ENCODE assay signal across 8 cellular contexts in the genomic region with DNA sequence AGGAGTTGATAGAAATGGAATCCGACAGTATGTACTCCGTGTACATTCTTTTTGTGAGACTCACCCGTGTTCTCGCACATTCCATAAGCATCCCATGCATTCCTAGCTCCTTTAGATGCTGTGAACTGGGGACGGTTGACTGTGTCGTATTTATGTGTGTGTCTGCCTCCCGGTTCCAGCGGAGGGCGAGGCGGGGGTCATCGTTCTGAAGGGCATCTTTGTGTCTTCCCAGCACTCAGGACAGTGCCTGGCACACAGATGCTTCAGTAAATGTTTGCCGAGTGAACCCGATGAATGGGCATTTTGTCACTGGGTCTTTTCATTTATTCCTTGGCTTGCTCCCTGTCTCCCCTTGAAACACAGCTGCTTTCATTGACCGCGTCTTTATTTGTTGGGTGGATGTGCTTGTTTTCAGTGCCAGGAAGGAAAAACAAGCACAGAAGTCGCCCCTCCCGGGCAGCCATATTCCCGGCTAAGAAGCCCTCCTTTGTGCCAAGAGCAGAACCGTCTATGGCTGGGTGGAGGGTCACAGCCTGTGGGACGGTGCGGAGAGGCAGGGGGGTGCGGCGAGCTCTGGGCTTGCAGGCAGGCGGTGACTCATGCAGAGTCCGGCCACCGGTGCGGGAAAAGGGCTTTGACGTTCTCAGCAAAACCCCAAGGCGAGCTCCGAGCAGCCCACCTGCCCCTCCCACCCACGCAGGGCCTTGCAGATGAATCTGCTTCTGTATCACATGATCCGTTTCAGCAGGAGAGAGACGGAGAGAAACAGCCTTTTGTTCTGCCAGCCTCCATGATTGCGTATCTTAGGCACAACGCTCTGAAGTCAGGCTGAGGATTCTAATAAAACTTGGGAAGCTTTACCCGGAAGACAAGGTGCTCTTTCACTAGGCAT. TPM values are rescaled to one million over a fixed set of nuclear protein-coding genes. Genes with fewer than 3 reads are reported as not detected.
DNase-seq lines count a peak whose midpoint lies in the region; ATAC-seq, FAIRE-seq and TF ChIP-seq lines count a peak whose summit lies in the region.

No MANE protein-coding gene starts in this region.

- DNase-seq in LHCN-M2 (ENCODE audit: low read depth) (peak; percentile 88), MCF 10A (ENCODE audit: unreplicated experiment) (peak; percentile 45), keratinocyte (ENCODE audit: low read depth, low spot score) (no peak), stomach (peak; percentile 46), NCI-H2171 (lab: John Stamatoyannopoulos, UW) (no peak)
- DNase-seq in activated CD4-positive, CD25-positive, alpha-beta regulatory T cell (lab: John Stamatoyannopoulos, UW): no peak
- DNase-seq in activated CD4-positive, alpha-beta T cell treated with anti-CD3 and anti-CD28 coated beads for 48 hours: no peak

- TF ChIP-seq CTCF in MCF 10A (IDR thresholded peaks at IDR 0.05; ENCODE audit: unreplicated experiment) (no peak), keratinocyte (optimal IDR thresholded peaks at IDR 0.05 in 1 of 3, IDR thresholded peaks at IDR 0.05 in 1 of 3, conservative IDR thresholded peaks at IDR 0.05 in 1 of 3; ENCODE audit: extremely low read depth in 1 of 3, insufficient read depth in 2 of 3, low read length in 3 of 3) (no peak), stomach (IDR thresholded peaks at IDR 0.05) (no peak)

- POLR2A ChIA-PET in MCF 10A (lab: Yijun Ruan, JAX): interaction anchor here (1.8 to 3.8 kb wide), 2 partner anchors 12 to 39 kb away, joined by 10 to 15 read pairs; a partner anchor contains a TSS

- peak overlapping the region; percentile 59 for H3K4me2 ChIP-seq in keratinocyte (ENCODE audit: control insufficient read depth, extremely low read depth, insufficient read depth, low read depth, low read length)

- no peak for TF ChIP-seq EP300 in stomach (IDR thresholded peaks at IDR 0.05)

- H2AFZ ChIP-seq in keratinocyte (ENCODE audit: control insufficient read depth, low read length): no peak overlapping the region

- H3K4me1 Mint-ChIP-seq in MCF 10A (ENCODE audit: insufficient read depth, unreplicated experiment): peaks cover 25% of the 10 kb centered on the region

- H3K27ac Mint-ChIP-seq in MCF 10A (ENCODE audit: low read depth, unreplicated experiment): peak overlapping the region; percentile 23

- peaks cover 7% of the 10 kb centered on the region for H3K9me3 Mint-ChIP-seq in MCF 10A (ENCODE audit: unreplicated experiment)

- peak overlapping the region; percentile 33 for H3K4me3 Mint-ChIP-seq in MCF 10A (ENCODE audit: unreplicated experiment)

- TF ChIP-seq POLR2A in stomach (IDR thresholded peaks at IDR 0.05): no peak

- H3K27me3 Mint-ChIP-seq in MCF 10A (ENCODE audit: insufficient read depth, unreplicated experiment): no peaks in the 10 kb centered on the region

- 32 to 34% (median 32%) methylated on average over 31 to 36 of the region's 36 CpGs for WGBS in stomach, 5 donors

- dilution Hi-C loops in keratinocyte (cut with MboI; ENCODE audit: extremely low pct_ligation_motif_present, low sequenced_read_pairs): no loop called here

- CTCF ChIA-PET in MCF 10A (lab: Yijun Ruan, JAX): interaction anchor here (0.6 kb wide), 4 partner anchors 73 to 1475 kb away, joined by 3 to 5 read pairs (median 3); no protein-coding TSS in a partner anchor

- ATAC-seq in GM18519 (IDR thresholded peaks at IDR 0.05; ENCODE audit: low FRiP score, unreplicated experiment): no peak

- BruUV-seq in MCF 10A (replicated peaks; lab: Mats Ljungman, UMichigan): no TSS peak

- no peaks in the 10 kb centered on the region for H3K36me3 Mint-ChIP-seq in MCF 10A (ENCODE audit: insufficient read depth, unreplicated experiment)

- no peak overlapping the region for H3K27ac ChIP-seq in keratinocyte (ENCODE audit: control insufficient read depth, insufficient read depth, low read length)
- peak overlapping the region in 2 of 5 donors; percentile 32 to 60 for H3K27ac ChIP-seq in stomach

- H3K27me3 ChIP-seq in keratinocyte (ENCODE audit: control insufficient read depth, extremely low read depth, insufficient read depth, low read length): peaks cover 8% of the 10 kb centered on the region
- H3K27me3 ChIP-seq in stomach: peaks cover 0 to 18% (median 0%) of the 10 kb centered on the region in 3 donors

- H3K9me3 ChIP-seq in keratinocyte (ENCODE audit: control insufficient read depth, low read depth, low read length) (no peaks in the 10 kb centered on the region), stomach (no peaks in the 10 kb centered on the region)

- H3K4me3 ChIP-seq in keratinocyte (ENCODE audit: control insufficient read depth in 2 of 3, extremely low read depth in 1 of 3, insufficient read depth in 2 of 3, low read depth in 1 of 3, low read length in 3 of 3): no peak overlapping the region
- peak overlapping the region; percentile 32 to 40 (median 37) for H3K4me3 ChIP-seq in stomach

- no peaks in the 10 kb centered on the region for H3K9me1 ChIP-seq in keratinocyte (ENCODE audit: control insufficient read depth, extremely low read depth, insufficient read depth, low read length)

- H3K79me2 ChIP-seq in keratinocyte (ENCODE audit: control insufficient read depth, insufficient read depth, low read length): no peaks in the 10 kb centered on the region

- FAIRE-seq in keratinocyte (lab: Jason Lieb, UNC): no peak

- H4K20me1 ChIP-seq in keratinocyte (ENCODE audit: control insufficient read depth, extremely low read depth, insufficient read depth, low read length): no peaks in the 10 kb centered on the region

- intact Hi-C loops in MCF 10A (cut with micrococcal nuclease): no loop called here
- intact Hi-C loops in stomach (cut with DNase I; ENCODE audit: low total_unique reads): no loop called here

- no peak overlapping the region for H3K9ac ChIP-seq in keratinocyte (ENCODE audit: control insufficient read depth, extremely low read depth, insufficient read depth, low read length)

- H3K36me3 ChIP-seq in keratinocyte (ENCODE audit: control insufficient read depth in 2 of 2, extremely low read depth in 1 of 2, insufficient read depth in 2 of 2, low read length in 2 of 2) (no peaks in the 10 kb centered on the region), stomach (no peaks in the 10 kb centered on the region)

- H3K4me1 ChIP-seq in keratinocyte (ENCODE audit: control insufficient read depth, extremely low read depth, insufficient read depth, low read length): peaks cover 16% of the 10 kb centered on the region
- H3K4me1 ChIP-seq in stomach: peaks cover 12 to 34% (median 26%) of the 10 kb centered on the region in 4 donors

RNA-seq across cellular contexts. Expression of a gene that starts 11.2 kb away (rescaled TPM):
- total RNA-seq in LHCN-M2 (2014; rRNA removed) (29.9 and 30.6 TPM in 2 replicates), MCF 10A (2022) (27.9 and 40.0 TPM in 2 replicates), stomach (10 to 100 TPM in 2 of 5 donors, 1 to 10 TPM in 3; 4.0 to 92.7 (median 7.8) TPM)
- polyA plus RNA-seq in LHCN-M2 (2012): 25.7 TPM
- polyA plus RNA-seq in keratinocyte (9.9 to 19.7 TPM (median 16.3 TPM) in 3 replicates), stomach (10 to 100 TPM; 36.2 to 48.4 (median 39.4) TPM)
- 5.6 TPM for polyA plus RNA-seq in keratinocyte (2011; ENCODE audit: low read depth)
- 8.8 and 12.3 TPM in 2 replicates for polyA plus RNA-seq in keratinocyte (2011; cell fraction: cytosol; rRNA removed)
- polyA plus RNA-seq in keratinocyte (2011; cell fraction: nucleus; rRNA removed): 9.2 and 9.7 TPM in 2 replicates
- polyA plus RNA-seq in keratinocyte (2012; ENCODE audit: low replicate concordance): 16.0 and 17.0 TPM in 2 replicates
- 5.2 to 5.4 TPM (median 5.3 TPM) in 3 replicates for polyA minus RNA-seq in keratinocyte
- 18.6 TPM for polyA minus RNA-seq in keratinocyte (2011; cell fraction: cytosol; rRNA and poly(A)+ RNA removed)
- polyA minus RNA-seq in keratinocyte (2011; cell fraction: nucleus; rRNA and poly(A)+ RNA removed): 2.4 and 2.9 TPM in 2 replicates

RNA-seq across cellular contexts. Expression of a gene that starts 20.0 kb away (rescaled TPM):
- 23.3 and 31.3 TPM in 2 replicates for total RNA-seq in LHCN-M2 (2014; rRNA removed)
- 58.5 TPM for polyA plus RNA-seq in LHCN-M2 (2012)
- 0.47 and 0.54 TPM in 2 replicates for total RNA-seq in MCF 10A (2022)
- 0.04 TPM in 1 of 3 replicates, not detected in the others for polyA plus RNA-seq in keratinocyte
- polyA plus RNA-seq in keratinocyte (2011; ENCODE audit: low read depth): 1.0 TPM
- polyA plus RNA-seq in keratinocyte (2011; cell fraction: cytosol; rRNA removed): 0.04 and 0.09 TPM in 2 replicates
- not detected in 2 replicates for polyA plus RNA-seq in keratinocyte (2011; cell fraction: nucleus; rRNA removed)
- polyA plus RNA-seq in keratinocyte (2012; ENCODE audit: low replicate concordance): 2.1 TPM in 1 of 2 replicates, not detected in the other
- 0.13 to 0.51 TPM in 2 of 3 replicates, not detected in the other for polyA minus RNA-seq in keratinocyte
- polyA minus RNA-seq in keratinocyte (2011; cell fraction: cytosol; rRNA and poly(A)+ RNA removed): not detected
- polyA minus RNA-seq in keratinocyte (2011; cell fraction: nucleus; rRNA and poly(A)+ RNA removed): not detected in 2 replicates
- total RNA-seq in stomach: 10 to 100 TPM in 1 of 5 donors, 1 to 10 TPM in 2, not detected in 2; 1.4 to 31.4 (median 4.6) TPM
- polyA plus RNA-seq in stomach: 1 to 10 TPM; 3.7 to 5.2 (median 4.1) TPM

Comparison
In these comparisons a context has a peak if more than half of its experiments do, and no peak if none do; other contexts are left out.
1. DNase-seq: peak in LHCN-M2 (single experiment), MCF 10A (single experiment) and stomach (single experiment); none in keratinocyte (single experiment), NCI-H2171 (single experiment), activated CD4-positive, CD25-positive, alpha-beta regulatory T cell (0 of 4) and activated CD4-positive, alpha-beta T cell treated with anti-CD3 and anti-CD28 coated beads for 48 hours (single experiment).
2. H3K4me3 ChIP-seq: peak in stomach (4 of 4); none in keratinocyte (0 of 3).